In genomic region chr1:210257698-210258395, GRCh38 we compare ENCODE assay signal across 15 cellular contexts. TPM values are rescaled to one million over a fixed set of nuclear protein-coding genes. Genes with fewer than 3 reads are reported as not detected.
DNase-seq lines count a peak whose midpoint lies in the region; ATAC-seq, FAIRE-seq and TF ChIP-seq lines count a peak whose summit lies in the region.
"Had no signal": no experiment of that assay in that cellular context is flagged by ENCODE, and none has a peak within 500 bp of the region (broad histone marks: within the 10 kb centered on the region; RNA-seq: fewer than 3 reads in every experiment).

No MANE protein-coding gene starts in this region.

- dilution Hi-C loops in keratinocyte (cut with MboI; ENCODE audit: extremely low pct_ligation_motif_present, low sequenced_read_pairs): no loop called here

- CTCF ChIA-PET in HEK293 (lab: Yijun Ruan, JAX): interaction anchor here (0.6 to 1.1 kb wide), 5 partner anchors 9 to 45 kb away, joined by 3 to 7 read pairs (median 3); no protein-coding TSS in a partner anchor

- intact Hi-C loops in ascending aorta (cut with DNase I): no loop called here

- H3K36me3 ChIP-seq in HEK293 (ENCODE audit: control insufficient read depth in 2 of 2, insufficient read depth in 1 of 2, low read length in 2 of 2) (no peaks in the 10 kb centered on the region), ascending aorta (no peaks in the 10 kb centered on the region), keratinocyte (ENCODE audit: control insufficient read depth in 2 of 2, extremely low read depth in 1 of 2, insufficient read depth in 2 of 2, low read length in 2 of 2) (no peaks in the 10 kb centered on the region)

- FAIRE-seq in keratinocyte (lab: Jason Lieb, UNC): peak; percentile 91

- H3K9me3 ChIP-seq in HEK293 (ENCODE audit: control insufficient read depth, insufficient read depth, low read depth, low read length) (no peaks in the 10 kb centered on the region), ascending aorta (no peaks in the 10 kb centered on the region), keratinocyte (ENCODE audit: control insufficient read depth, low read depth, low read length) (no peaks in the 10 kb centered on the region)

- H3K4me3 ChIP-seq in HEK293 (ENCODE audit: low read depth, low read length): no peak overlapping the region
- H3K4me3 ChIP-seq in ascending aorta: no peak overlapping the region
- H3K4me3 ChIP-seq in keratinocyte (ENCODE audit: control insufficient read depth in 2 of 3, extremely low read depth in 1 of 3, insufficient read depth in 2 of 3, low read depth in 1 of 3, low read length in 3 of 3): no peak overlapping the region
- H3K4me3 ChIP-seq in skin epidermis: no peak overlapping the region

- H3K9me1 ChIP-seq in keratinocyte (ENCODE audit: control insufficient read depth, extremely low read depth, insufficient read depth, low read length): no peaks in the 10 kb centered on the region

- H3K9ac ChIP-seq in keratinocyte (ENCODE audit: control insufficient read depth, extremely low read depth, insufficient read depth, low read length): peak overlapping the region; percentile 19

- no peaks in the 10 kb centered on the region for H3K79me2 ChIP-seq in keratinocyte (ENCODE audit: control insufficient read depth, insufficient read depth, low read length)

- H2AFZ ChIP-seq in keratinocyte (ENCODE audit: control insufficient read depth, low read length): peak overlapping the region; percentile 84

- TF ChIP-seq CTCF in HEK293 (tag by site-specific recombination; IDR thresholded peaks at IDR 0.05): peak; percentile 45; the same call in 1 of the 2 replicates
- no peak for TF ChIP-seq CTCF in ascending aorta (IDR thresholded peaks at IDR 0.05)
- TF ChIP-seq CTCF in keratinocyte (optimal IDR thresholded peaks at IDR 0.05 in 1 of 3, IDR thresholded peaks at IDR 0.05 in 1 of 3, conservative IDR thresholded peaks at IDR 0.05 in 1 of 3; ENCODE audit: extremely low read depth in 1 of 3, insufficient read depth in 2 of 3, low read length in 3 of 3): peak in 1 of 3 experiments; percentile 46

- peak overlapping the region; percentile 44 for H3K4me2 ChIP-seq in keratinocyte (ENCODE audit: control insufficient read depth, extremely low read depth, insufficient read depth, low read depth, low read length)

- H3K27ac ChIP-seq in HEK293 (ENCODE audit: extremely low read depth, low read depth, low read length) (no peak overlapping the region), ascending aorta (peak overlapping the region; percentile 61 to 66), keratinocyte (ENCODE audit: control insufficient read depth, insufficient read depth, low read length) (no peak overlapping the region), skin epidermis (peak overlapping the region in 11 of 21 experiments; percentile 7 to 69 (median 36))

- H3K4me1 ChIP-seq in HEK293 (ENCODE audit: control insufficient read depth, insufficient read depth, low read length) (peaks cover 16% of the 10 kb centered on the region), ascending aorta (peaks cover 13 to 36% of the 10 kb centered on the region in 2 donors), keratinocyte (ENCODE audit: control insufficient read depth, extremely low read depth, insufficient read depth, low read length) (peaks cover 23% of the 10 kb centered on the region)

- POLR2A ChIA-PET in HEK293 (lab: Yijun Ruan, JAX): interaction anchor here (0.7 kb wide), 1 partner anchor 37 kb away, joined by 3 read pairs; no protein-coding TSS in a partner anchor

- H3K27me3 ChIP-seq in ascending aorta: no peaks in the 10 kb centered on the region
- no peaks in the 10 kb centered on the region for H3K27me3 ChIP-seq in keratinocyte (ENCODE audit: control insufficient read depth, extremely low read depth, insufficient read depth, low read length)

- DNase-seq in ascending aorta (ENCODE audit: low spot score in 2 of 2): no peak
- no peak for DNase-seq in keratinocyte (ENCODE audit: low read depth, low spot score)
- no peak for DNase-seq in activated naive CD4-positive, alpha-beta T cell (lab: John Stamatoyannopoulos, UW)
- no peak for DNase-seq in activated T-cell treated with anti-CD3 and anti-CD28 coated beads, Interleukin-2, amount 50 U/mL, for 1 hour
- no peak for DNase-seq in dermis blood vessel endothelial cell
- DNase-seq: activated gamma-delta T cell treated with Interleukin-2 at 50 U/mL for 16 hours; caudate nucleus; CD4-positive, CD25-positive, alpha-beta regulatory T cell; HFFc6; MV-4-11; NCI-H524 had no signal

- H4K20me1 ChIP-seq in keratinocyte (ENCODE audit: control insufficient read depth, extremely low read depth, insufficient read depth, low read length): no peaks in the 10 kb centered on the region

- ATAC-seq in HG03095 (IDR thresholded peaks at IDR 0.05; ENCODE audit: unreplicated experiment): no peak
- ATAC-seq: Right ventricle myocardium inferior had no signal

TF ChIP-seq in HEK293, 187 proteins besides CTCF, POLR2A, EP300 and RAD21 (continues in another document):
- TF ChIP-seq ZSCAN16 (tag by site-specific recombination; IDR thresholded peaks at IDR 0.05) (no peak), ZBTB20 (tag by site-specific recombination; IDR thresholded peaks at IDR 0.05) (no peak), ZBTB48 (tag by site-specific recombination; IDR thresholded peaks at IDR 0.05) (no peak), ZNF292 (tag by site-specific recombination; IDR thresholded peaks at IDR 0.05; ENCODE audit: borderline replicate concordance, low read depth) (no peak), ZNF354C (tag by site-specific recombination; IDR thresholded peaks at IDR 0.05; ENCODE audit: borderline replicate concordance, low read depth) (no peak), ZNF239 (tag by site-specific recombination; IDR thresholded peaks at IDR 0.05) (no peak), ZNF16 (tag by site-specific recombination; IDR thresholded peaks at IDR 0.05; ENCODE audit: low read depth) (no peak), ZNF398 (tag by site-specific recombination; IDR thresholded peaks at IDR 0.05) (no peak), ZNF514 (tag by site-specific recombination; IDR thresholded peaks at IDR 0.05) (no peak), ZNF362 (tag by site-specific recombination; IDR thresholded peaks at IDR 0.05) (no peak), ZNF624 (tag by site-specific recombination; IDR thresholded peaks at IDR 0.05) (no peak)

RNA-seq across cellular contexts. Expression of gene SERTAD4, which starts 25.3 kb away (rescaled TPM):
- total RNA-seq in ascending aorta (4.0 TPM), dermis blood vessel endothelial cell (1.1 and 3.9 TPM in 2 replicates)
- polyA plus RNA-seq in keratinocyte: 0.64 to 5.1 TPM (median 3.4 TPM) in 3 replicates
- not detected for polyA plus RNA-seq in keratinocyte (2011; ENCODE audit: low read depth)
- polyA plus RNA-seq in keratinocyte (2011; cell fraction: cytosol; rRNA removed): 1.3 and 2.0 TPM in 2 replicates
- polyA plus RNA-seq in keratinocyte (2011; cell fraction: nucleus; rRNA removed): 1.3 and 1.4 TPM in 2 replicates
- 0.17 and 3.9 TPM in 2 replicates for polyA plus RNA-seq in keratinocyte (2012; ENCODE audit: low replicate concordance)
- 0.20 to 2.5 TPM (median 1.6 TPM) in 3 replicates for polyA minus RNA-seq in keratinocyte
- not detected for polyA minus RNA-seq in keratinocyte (2011; cell fraction: cytosol; rRNA and poly(A)+ RNA removed)
- polyA minus RNA-seq in keratinocyte (2011; cell fraction: nucleus; rRNA and poly(A)+ RNA removed): 0.21 and 1.1 TPM in 2 replicates
- total RNA-seq: CD4-positive, CD25-positive, alpha-beta regulatory T cell had no signal
- polyA plus RNA-seq: CD4-positive, CD25-positive, alpha-beta regulatory T cell had no signal

Comparison
In these comparisons a context has a peak if more than half of its experiments do, and no peak if none do; other contexts are left out.
1. H3K27ac ChIP-seq: peak in ascending aorta (2 of 2) and skin epidermis (11 of 21); none in HEK293 (single experiment) and keratinocyte (single experiment).